ENCODE assay signal across 19 cellular contexts in the genomic region with DNA sequence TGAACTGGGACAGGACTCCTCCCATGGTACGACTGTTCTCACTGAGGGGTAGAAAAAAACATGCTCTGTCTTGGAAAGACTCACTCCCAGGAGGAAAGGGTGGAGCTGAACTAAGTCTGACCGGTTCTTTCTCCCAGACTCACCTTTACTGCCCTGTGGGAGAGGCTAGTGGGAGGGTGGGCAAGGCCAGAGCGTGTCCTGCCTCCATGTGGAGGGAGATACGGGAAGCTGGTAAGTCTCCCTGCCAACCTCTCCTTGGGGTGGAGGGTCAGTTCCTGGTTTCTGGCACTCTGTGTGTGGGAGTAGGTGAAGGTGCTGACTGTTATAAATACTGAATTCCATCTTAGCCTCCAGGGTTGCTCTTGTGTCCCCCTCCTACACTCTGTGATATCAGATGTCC. TPM values are rescaled to one million over a fixed set of nuclear protein-coding genes. Genes with fewer than 3 reads are reported as not detected.
A peak's percentile ranks its signal among the peaks of the same experiment; 100 is the strongest.
DNase-seq lines count a peak whose midpoint lies in the region; FAIRE-seq and TF ChIP-seq lines count a peak whose summit lies in the region.
"Had no signal": no experiment of that assay in that cellular context is flagged by ENCODE, and none has a peak within 500 bp of the region (broad histone marks: within the 10 kb centered on the region; RNA-seq: fewer than 3 reads in every experiment).

No MANE protein-coding gene starts in this region.

- no peaks in the 10 kb centered on the region for H3K27me3 Mint-ChIP-seq in endodermal cell (ENCODE audit: insufficient read depth)

- no peak overlapping the region for H4K8ac ChIP-seq in mesendoderm (ENCODE audit: low read depth, low read length)

- H3K79me1 ChIP-seq in mesendoderm (ENCODE audit: low read length): no peaks in the 10 kb centered on the region

- WGBS in endodermal cell (ENCODE audit: insufficient coverage in 1 of 2, insufficient read length in 1 of 2), 2 experiments: 79 to 88% methylated on average over 2 to 4 of the region's 4 CpGs
- WGBS in mesendoderm (ENCODE audit: extremely low coverage, insufficient coverage, low lambda C conversion rate): no CpG with 5 or more reads among the region's 4 CpGs
- 36% methylated on average over 4 of the region's 4 CpGs; no CpG with 5 or more reads in 1 of the 2 donors for WGBS in transverse colon (ENCODE audit: low coverage in 1 of 2), 2 donors

- TF ChIP-seq POLR2A in transverse colon (IDR thresholded peaks at IDR 0.05): no peak
- TF ChIP-seq POLR2A in GM12892 (IDR thresholded peaks at IDR 0.05; ENCODE audit: low read depth, low read length): no peak

- H3K27me3 ChIP-seq in endodermal cell (ENCODE audit: control insufficient read depth, insufficient read depth, low read length, poor library complexity, severe bottlenecking): no peaks in the 10 kb centered on the region
- H3K27me3 ChIP-seq in mesendoderm (ENCODE audit: insufficient read depth, low read length, poor library complexity): no peaks in the 10 kb centered on the region
- no peaks in the 10 kb centered on the region for H3K27me3 ChIP-seq in transverse colon
- H3K27me3 ChIP-seq in MG63: no peaks in the 10 kb centered on the region
- H3K27me3 ChIP-seq: ascending aorta, esophagus muscularis mucosa, SJCRH30 had no signal

- no peak for TF ChIP-seq EP300 in Ishikawa (IDR thresholded peaks at IDR 0.05; ENCODE audit: borderline replicate concordance)
- no peak for TF ChIP-seq EP300 in transverse colon (IDR thresholded peaks at IDR 0.05; ENCODE audit: low read depth)

- H2BK5ac ChIP-seq in mesendoderm (ENCODE audit: low read length): no peak overlapping the region

- H3K9me3 Mint-ChIP-seq in endodermal cell: no peaks in the 10 kb centered on the region
- H3K9me3 Mint-ChIP-seq: activated CD4-positive, alpha-beta memory T cell treated with anti-CD3 and anti-CD28 coated beads, Interleukin-2, amount 10 ng/mL, durations not matched to agents 7 days and 5 days; dendritic cell treated with granulocyte-macrophage colony-stimulating factor and Interleukin-4, amounts not matched to agents 40 ng/mL and 50 ng/mL, for 4 days had no signal

- no peak for FAIRE-seq in GM12892 (lab: Jason Lieb, UNC)
- FAIRE-seq: GM12878 had no signal

- H3K4ac ChIP-seq in mesendoderm (ENCODE audit: low read depth, low read length): no peak overlapping the region

- no peak for TF ChIP-seq RAD21 in Ishikawa (IDR thresholded peaks at IDR 0.05; ENCODE audit: low read depth)

- peaks cover 17% of the 10 kb centered on the region for H3K4me1 Mint-ChIP-seq in endodermal cell
- H3K4me1 Mint-ChIP-seq: activated CD4-positive, alpha-beta memory T cell treated with anti-CD3 and anti-CD28 coated beads, Interleukin-2, amount 10 ng/mL, durations not matched to agents 7 days and 5 days had no signal

- H2BK120ac ChIP-seq in mesendoderm (ENCODE audit: low read depth, low read length): no peak overlapping the region

- no peaks in the 10 kb centered on the region for H3K9me3 ChIP-seq in endodermal cell (ENCODE audit: control insufficient read depth, low read length)
- H3K9me3 ChIP-seq in transverse colon: no peaks in the 10 kb centered on the region
- H3K9me3 ChIP-seq in MG63: no peaks in the 10 kb centered on the region
- H3K9me3 ChIP-seq: ascending aorta, esophagus muscularis mucosa, SJCRH30 had no signal

- H3K79me2 ChIP-seq in mesendoderm (ENCODE audit: control insufficient read depth, insufficient read depth, low read length): no peaks in the 10 kb centered on the region

- H2AK5ac ChIP-seq in mesendoderm (ENCODE audit: low read length): no peak overlapping the region

- H3K9ac ChIP-seq in endodermal cell (ENCODE audit: extremely low read depth, low read length, poor library complexity, severe bottlenecking): no peak overlapping the region
- no peak overlapping the region for H3K9ac ChIP-seq in mesendoderm (ENCODE audit: low read length)

- no peak overlapping the region for H3K4me3 Mint-ChIP-seq in endodermal cell
- H3K4me3 Mint-ChIP-seq: activated CD4-positive, alpha-beta memory T cell treated with anti-CD3 and anti-CD28 coated beads, Interleukin-2, amount 10 ng/mL, durations not matched to agents 7 days and 5 days; dendritic cell treated with granulocyte-macrophage colony-stimulating factor and Interleukin-4, amounts not matched to agents 40 ng/mL and 50 ng/mL, for 4 days had no signal

- H2BK15ac ChIP-seq in mesendoderm (replicated peaks; ENCODE audit: low read depth): no peak overlapping the region

- no peaks in the 10 kb centered on the region for H3K36me3 Mint-ChIP-seq in endodermal cell (ENCODE audit: low read depth)

- H3K27ac ChIP-seq in endodermal cell (ENCODE audit: low read depth, low read length): no peak overlapping the region
- H3K27ac ChIP-seq in mesendoderm (ENCODE audit: low read depth, low read length): no peak overlapping the region
- H3K27ac ChIP-seq in transverse colon: no peak overlapping the region
- H3K27ac ChIP-seq: ascending aorta, esophagus muscularis mucosa, SJCRH30 had no signal

- no peak overlapping the region for H3K4me3 ChIP-seq in endodermal cell (ENCODE audit: low read length)
- H3K4me3 ChIP-seq in mesendoderm (ENCODE audit: low read length): no peak overlapping the region
- H3K4me3 ChIP-seq in transverse colon: no peak overlapping the region
- no peak overlapping the region for H3K4me3 ChIP-seq in MG63
- H3K4me3 ChIP-seq: ascending aorta, esophagus muscularis mucosa, GM12878, SJCRH30 had no signal

- DNase-seq in endodermal cell (peak; percentile 66), mesendoderm (no peak), transverse colon (peak; percentile 10), GM12892 (ENCODE audit: insufficient read length) (no peak), NCI-H2029 (lab: John Stamatoyannopoulos, UW) (no peak), MG63 (no peak)
- DNase-seq: activated CD4-positive, alpha-beta memory T cell treated with anti-CD3 and anti-CD28 coated beads, Interleukin-2, amount 10 ng/mL, durations not matched to agents 7 days and 5 days; activated effector memory CD4-positive, alpha-beta T cell treated with anti-CD3 and anti-CD28 coated beads, Interleukin-2, amount 50 U/mL, for 16 hours; C1 segment of cervical spinal cord; hypothalamus; NK-92 treated with Interleukin-12 subunit alpha and Interleukin-12 subunit beta, amount 100 ng/mL, for 24 hours; posterior cingulate gyrus; substantia nigra had no signal

- no peak overlapping the region for H3K4me2 ChIP-seq in mesendoderm (ENCODE audit: low read length)

- peak overlapping the region; percentile 4 for H3K27ac Mint-ChIP-seq in endodermal cell
- H3K27ac Mint-ChIP-seq: activated CD4-positive, alpha-beta memory T cell treated with anti-CD3 and anti-CD28 coated beads, Interleukin-2, amount 10 ng/mL, durations not matched to agents 7 days and 5 days; dendritic cell treated with granulocyte-macrophage colony-stimulating factor and Interleukin-4, amounts not matched to agents 40 ng/mL and 50 ng/mL, for 4 days had no signal

- no peak overlapping the region for H3K23ac ChIP-seq in mesendoderm (ENCODE audit: low read length)

- H3K36me3 ChIP-seq in endodermal cell (ENCODE audit: control insufficient read depth, insufficient read depth, low read length) (no peaks in the 10 kb centered on the region), mesendoderm (ENCODE audit: control insufficient read depth, insufficient read depth, low read length) (no peaks in the 10 kb centered on the region), transverse colon (no peaks in the 10 kb centered on the region), MG63 (no peaks in the 10 kb centered on the region)
- H3K36me3 ChIP-seq: ascending aorta, esophagus muscularis mucosa, SJCRH30 had no signal

- in situ Hi-C loops in transverse colon (cut with MboI; ENCODE audit: low pct_ligation_motif_present in 1 of 4, low pct_unique_long_range_greater_than_20kb in 1 of 4, low sequenced_read_pairs in 3 of 4): no loop called here

- H3K18ac ChIP-seq in mesendoderm (ENCODE audit: low read length): peak overlapping the region; percentile 56

- peak overlapping the region; percentile 36 for H3K56ac ChIP-seq in mesendoderm (ENCODE audit: low read length)

- H4K5ac ChIP-seq in mesendoderm (ENCODE audit: low read length): no peak overlapping the region

- H3K4me1 ChIP-seq in endodermal cell (ENCODE audit: control insufficient read depth, insufficient read depth, low read length) (peaks cover 3% of the 10 kb centered on the region), mesendoderm (ENCODE audit: control insufficient read depth, low read depth, low read length) (no peaks in the 10 kb centered on the region), transverse colon (peaks cover 0 to 7% (median 0%) of the 10 kb centered on the region in 4 donors)
- H3K4me1 ChIP-seq: ascending aorta, esophagus muscularis mucosa had no signal

- intact Hi-C loops in transverse colon (cut with DNase I; ENCODE audit: low total_unique reads): no loop called here

- TF ChIP-seq CTCF in endodermal cell (conservative IDR thresholded peaks at IDR 0.05) (no peak), transverse colon (IDR thresholded peaks at IDR 0.05) (no peak)

TF ChIP-seq in Ishikawa, 13 proteins besides CTCF, POLR2A, EP300 and RAD21:
- TF ChIP-seq MAX (IDR thresholded peaks at IDR 0.05) (0 out of 2 replicates have a peak, but pooled peaks have one; percentile 32), ZBTB7A (IDR thresholded peaks at IDR 0.05; ENCODE audit: low read depth) (no peak)

RNA-seq across cellular contexts. Expression of gene FAM20A, which starts 26.8 kb away (rescaled TPM):
- total RNA-seq in endodermal cell (10 to 100 TPM; 58.7 to 74.3 TPM), transverse colon (1 to 10 TPM; 1.5 to 4.1 (median 3.5) TPM)
- polyA plus RNA-seq in endodermal cell (2013, experiment 1 of 2): 18.7 TPM
- 24.6 TPM for polyA plus RNA-seq in endodermal cell (2013, experiment 2 of 2)
- polyA plus RNA-seq in mesendoderm (2013, experiment 1 of 2): 11.4 TPM
- polyA plus RNA-seq in mesendoderm (2013, experiment 2 of 2): 11.3 TPM
- 0.61 TPM for polyA plus RNA-seq in GM12892 (2012; ENCODE audit: missing spikeins)
- total RNA-seq in MG63 (2014; rRNA removed; shearing (Covaris generic); ENCODE audit: low replicate concordance): not detected in 2 replicates
- total RNA-seq: activated CD4-positive, alpha-beta memory T cell treated with anti-CD3 and anti-CD28 coated beads, Interleukin-2, amount 10 ng/mL, durations not matched to agents 7 days and 5 days; GM12878 had no signal

Comparison
In these comparisons a context has a peak if more than half of its experiments do, and no peak if none do; other contexts are left out.
1. DNase-seq: peak in endodermal cell (single experiment) and transverse colon (single experiment); none in mesendoderm (single experiment), GM12892 (single experiment), NCI-H2029 (single experiment) and MG63 (single experiment).
2. RNA of gene FAM20A, which starts 26.8 kb away (total RNA-seq): 58.7 to 74.3 TPM in endodermal cell; 1.5 to 4.1 TPM in transverse colon and not detected in MG63; every median in the first group is over 10 times any median in the second.